In genomic region chr17:17196776-17197175, GRCh38 we compare ENCODE assay signal across 13 cellular contexts.
"Had no signal": no experiment of that assay in that cellular context is flagged by ENCODE, and none has a peak within 500 bp of the region (broad histone marks: within the 10 kb centered on the region; RNA-seq: fewer than 3 reads in every experiment).

No MANE protein-coding gene starts in this region.

- H3K4me2 ChIP-seq: hepatocyte had no signal

- H3K4me3 Mint-ChIP-seq: activated naive CD8-positive, alpha-beta T cell treated with anti-CD3 and anti-CD28 coated beads for 36 hours; natural killer cell treated with Interleukin-12 subunit alpha and Interleukin-12 subunit beta and Interleukin-15 and Interleukin-18, amount 100 ng/mL, for 72 hours had no signal

- ATAC-seq: left cardiac atrium; natural killer cell treated with Interleukin-12 subunit alpha and Interleukin-12 subunit beta and Interleukin-15 and Interleukin-18, amount 100 ng/mL, for 72 hours had no signal

- H3K4me3 ChIP-seq: hepatocyte, tibial nerve had no signal

- H3K79me2 ChIP-seq: hepatocyte had no signal

- H3K9me3 Mint-ChIP-seq: activated naive CD8-positive, alpha-beta T cell treated with anti-CD3 and anti-CD28 coated beads for 36 hours; natural killer cell treated with Interleukin-12 subunit alpha and Interleukin-12 subunit beta and Interleukin-15 and Interleukin-18, amount 100 ng/mL, for 72 hours had no signal

- DNase-seq: activated CD8-positive, alpha-beta memory T cell treated with anti-CD3 and anti-CD28 coated beads for 24 hours; activated gamma-delta T cell treated with Interleukin-2 at 50 U/mL for 16 hours; activated naive CD8-positive, alpha-beta T cell treated with anti-CD3 and anti-CD28 coated beads for 36 hours; amniotic stem cell; effector CD4-positive, alpha-beta T cell; left cardiac atrium; stimulated activated naive CD4-positive, alpha-beta T cell treated with Interleukin-2 at 50 U/mL for 16 hours; T-helper 1 cell; T1000 had no signal

- H3K27me3 Mint-ChIP-seq: activated naive CD8-positive, alpha-beta T cell treated with anti-CD3 and anti-CD28 coated beads for 36 hours; natural killer cell treated with Interleukin-12 subunit alpha and Interleukin-12 subunit beta and Interleukin-15 and Interleukin-18, amount 100 ng/mL, for 72 hours had no signal

- H3K36me3 Mint-ChIP-seq: natural killer cell treated with Interleukin-12 subunit alpha and Interleukin-12 subunit beta and Interleukin-15 and Interleukin-18, amount 100 ng/mL, for 72 hours had no signal

- H3K27ac ChIP-seq: hepatocyte, neutrophil, tibial nerve had no signal

- H3K27me3 ChIP-seq: hepatocyte, neutrophil, tibial nerve had no signal

- H3K27ac Mint-ChIP-seq: activated naive CD8-positive, alpha-beta T cell treated with anti-CD3 and anti-CD28 coated beads for 36 hours had no signal

- H2AFZ ChIP-seq: hepatocyte had no signal

- H3K9me3 ChIP-seq: neutrophil, tibial nerve had no signal
